Comparison of ENCODE assay signal across 19 cellular contexts in the genomic region with DNA sequence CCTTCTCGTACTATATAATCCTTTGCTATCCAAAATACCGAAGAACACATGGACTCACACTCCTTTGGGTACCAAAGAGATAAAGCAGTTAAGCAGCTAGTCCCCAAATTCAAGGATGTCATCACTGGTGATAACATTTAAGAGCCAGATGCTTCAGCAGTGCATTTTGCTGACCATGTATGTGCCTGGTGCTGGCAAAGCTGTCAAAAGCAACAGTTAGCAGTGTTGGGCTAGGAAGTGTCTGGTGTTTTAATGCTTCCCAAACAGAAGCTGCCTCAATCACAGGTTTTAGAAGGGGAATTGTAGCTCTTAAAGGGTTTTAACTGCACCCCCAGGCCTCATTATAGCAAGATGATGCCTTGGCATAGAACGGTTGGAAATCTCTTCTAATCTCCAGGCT. TPM values are rescaled to one million over a fixed set of nuclear protein-coding genes. Genes with fewer than 3 reads are reported as not detected.
DNase-seq lines count a peak whose midpoint lies in the region; ATAC-seq and TF ChIP-seq lines count a peak whose summit lies in the region.
"Had no signal": no experiment of that assay in that cellular context is flagged by ENCODE, and none has a peak within 500 bp of the region (broad histone marks: within the 10 kb centered on the region; RNA-seq: fewer than 3 reads in every experiment).

No MANE protein-coding gene starts in this region.

- H3K27me3 ChIP-seq in left ventricle myocardium inferior (ENCODE audit: low read depth) (no peaks in the 10 kb centered on the region), esophagus muscularis mucosa (no peaks in the 10 kb centered on the region), stomach smooth muscle (ENCODE audit: control insufficient read depth in 1 of 2, insufficient read depth in 2 of 2, low read length in 2 of 2) (no peaks in the 10 kb centered on the region)
- H3K27me3 ChIP-seq: body of pancreas, gastroesophageal sphincter, uterus had no signal

- 57% methylated on average over 3 of the region's 3 CpGs for WGBS in esophagus muscularis mucosa

- TF ChIP-seq CTCF in left ventricle myocardium inferior (IDR thresholded peaks at IDR 0.05; ENCODE audit: borderline replicate concordance) (no peak), OCI-LY7 (conservative IDR thresholded peaks at IDR 0.05; ENCODE audit: low read length) (no peak), esophagus muscularis mucosa (IDR thresholded peaks at IDR 0.05) (no peak)

- no peaks in the 10 kb centered on the region for H3K9me3 ChIP-seq in left ventricle myocardium inferior (replicated peaks)
- no peaks in the 10 kb centered on the region for H3K9me3 ChIP-seq in OCI-LY7 (ENCODE audit: low read length)
- no peaks in the 10 kb centered on the region for H3K9me3 ChIP-seq in esophagus muscularis mucosa
- no peaks in the 10 kb centered on the region for H3K9me3 ChIP-seq in stomach smooth muscle (ENCODE audit: control insufficient read depth in 2 of 2, low read length in 2 of 2)
- H3K9me3 ChIP-seq: body of pancreas, gastroesophageal sphincter, uterus had no signal

- H3K9ac ChIP-seq in stomach smooth muscle (ENCODE audit: low read length in 2 of 2), result peak overlapping the region in 1 of 2 donors; percentile 2

- peaks cover 57% of the 10 kb centered on the region for H3K4me1 Mint-ChIP-seq in T-helper 2 cell treated with Interferon-gamma antibody and Interleukin-4, amounts not matched to agents 5 μg/mL and 100 μg/mL, for 36 hours (ENCODE audit: low read depth)

- H4K20me1 ChIP-seq in OCI-LY7 (ENCODE audit: insufficient read depth, low read length), result peaks cover 15% of the 10 kb centered on the region; the same call in 1 of the 2 replicates

- no peak for DNase-seq in left ventricle myocardium inferior
- no peak for DNase-seq in left cardiac atrium
- no peak for DNase-seq in OCI-LY7 (ENCODE audit: low spot score)
- no peak for DNase-seq in esophagus muscularis mucosa (ENCODE audit: extremely low spot score)
- DNase-seq in T-helper 2 cell treated with Interferon-gamma antibody and Interleukin-4, amounts not matched to agents 5 μg/mL and 100 μg/mL, for 36 hours (ENCODE audit: low spot score), result no peak
- no peak for DNase-seq in C1 segment of cervical spinal cord (lab: John Stamatoyannopoulos, UW)
- DNase-seq: activated CD4-positive, alpha-beta T cell treated with anti-CD3 and anti-CD28 coated beads, Interleukin-2, amount 50 U/mL, for 48 hours; body of pancreas; H9; hypothalamus; MM.1S; NCI-H1417 treated with DMSO at 0.1 percent for 48 hours; NCI-H524; T-helper 2 cell; uterus had no signal

- H3K27me3 Mint-ChIP-seq in T-helper 2 cell treated with Interferon-gamma antibody and Interleukin-4, amounts not matched to agents 5 μg/mL and 100 μg/mL, for 36 hours (ENCODE audit: low read depth), result peaks cover 1% of the 10 kb centered on the region

- POLR2A ChIA-PET in OCI-LY7 (lab: Charles Lee), result interaction anchor here (0.7 to 9.3 kb wide), 4 partner anchors 11 to 49 kb away, joined by 3 to 124 read pairs (median 40); no protein-coding TSS in a partner anchor

- peaks cover 92% of the 10 kb centered on the region for H3K79me2 ChIP-seq in OCI-LY7 (ENCODE audit: insufficient read depth, low read depth, low read length)

- H3K36me3 ChIP-seq in left ventricle myocardium inferior (no peaks in the 10 kb centered on the region), OCI-LY7 (ENCODE audit: insufficient read depth, low read length) (peaks cover 43% of the 10 kb centered on the region), esophagus muscularis mucosa (peaks cover 0 to 6% (median 2%) of the 10 kb centered on the region in 4 donors), stomach smooth muscle (ENCODE audit: control insufficient read depth in 2 of 2, insufficient read depth in 2 of 2, low read length in 2 of 2) (peaks cover 0 to 2% of the 10 kb centered on the region in 2 donors)
- H3K36me3 ChIP-seq: uterus had no signal

- H3K36me3 Mint-ChIP-seq in T-helper 2 cell treated with Interferon-gamma antibody and Interleukin-4, amounts not matched to agents 5 μg/mL and 100 μg/mL, for 36 hours (ENCODE audit: low read depth), result peaks cover 46% of the 10 kb centered on the region

- CTCF ChIA-PET in OCI-LY7 (lab: Charles Lee; ENCODE audit: unreplicated experiment), result interaction anchor here (0.6 to 1.1 kb wide), 2 partner anchors 29 to 171 kb away, joined by 3 read pairs; no protein-coding TSS in a partner anchor

- H3K4me2 ChIP-seq in OCI-LY7 (ENCODE audit: low read length), result peak overlapping the region; percentile 94

- no peak overlapping the region for H3K27ac Mint-ChIP-seq in T-helper 2 cell treated with Interferon-gamma antibody and Interleukin-4, amounts not matched to agents 5 μg/mL and 100 μg/mL, for 36 hours
- H3K27ac Mint-ChIP-seq: H9 had no signal

- H2AFZ ChIP-seq in OCI-LY7 (ENCODE audit: low read length), result no peak overlapping the region

- H3K27ac ChIP-seq in left ventricle myocardium inferior (replicated peaks) (peak overlapping the region; percentile 17), OCI-LY7 (ENCODE audit: low read depth, low read length, poor library complexity, severe bottlenecking) (peak overlapping the region; percentile 79), esophagus muscularis mucosa (replicated peaks in 1 of 4) (peak overlapping the region in 3 of 4 donors; percentile 12 to 24 (median 13)), stomach smooth muscle (ENCODE audit: low read length) (peak overlapping the region; percentile 18)
- H3K27ac ChIP-seq: body of pancreas, uterus had no signal

- intact Hi-C loops in left ventricle myocardium inferior (cut with micrococcal nuclease) (no loop called here), left cardiac atrium (cut with DNase I) (loop anchor here in 1 of 2 donors (5.0 kb wide), 1 partner anchor 37 kb away; no protein-coding TSS in a partner anchor), OCI-LY7 (cut with micrococcal nuclease; ENCODE audit: unreplicated experiment) (no loop called here), esophagus muscularis mucosa (cut with DNase I) (no loop called here)

- no peak overlapping the region for H3K4me3 Mint-ChIP-seq in T-helper 2 cell treated with Interferon-gamma antibody and Interleukin-4, amounts not matched to agents 5 μg/mL and 100 μg/mL, for 36 hours

- H3K9me2 ChIP-seq in OCI-LY7 (ENCODE audit: insufficient read depth, low read length), result no peaks in the 10 kb centered on the region

- H3K4me3 ChIP-seq in left ventricle myocardium inferior (no peak overlapping the region), OCI-LY7 (ENCODE audit: low read depth, low read length, poor library complexity, severe bottlenecking) (peak overlapping the region; percentile 87), esophagus muscularis mucosa (no peak overlapping the region), stomach smooth muscle (ENCODE audit: low read length in 2 of 2) (no peak overlapping the region)
- H3K4me3 ChIP-seq: body of pancreas, gastroesophageal sphincter, lung, uterus had no signal

- no peaks in the 10 kb centered on the region for H3K9me3 Mint-ChIP-seq in T-helper 2 cell treated with Interferon-gamma antibody and Interleukin-4, amounts not matched to agents 5 μg/mL and 100 μg/mL, for 36 hours
- H3K9me3 Mint-ChIP-seq: H9 had no signal

- no TSS peak for BruUV-seq in OCI-LY7 (replicated peaks; lab: Mats Ljungman, UMichigan)

- H3K4me1 ChIP-seq in left ventricle myocardium inferior, result peaks cover 86% of the 10 kb centered on the region
- peaks cover 60% of the 10 kb centered on the region for H3K4me1 ChIP-seq in OCI-LY7 (ENCODE audit: insufficient read depth, low read length, poor library complexity, severe bottlenecking)
- peaks cover 30 to 81% (median 68%) of the 10 kb centered on the region in 4 donors for H3K4me1 ChIP-seq in esophagus muscularis mucosa
- H3K4me1 ChIP-seq in stomach smooth muscle (ENCODE audit: control insufficient read depth, insufficient read depth, low read length), result peaks cover 43% of the 10 kb centered on the region

- ATAC-seq in left cardiac atrium (no peak), HG02642 (IDR thresholded peaks at IDR 0.05; ENCODE audit: poor library complexity, unreplicated experiment) (no peak)
- ATAC-seq: body of pancreas, gastroesophageal sphincter had no signal

- no peak for TF ChIP-seq POLR2A in esophagus muscularis mucosa (IDR thresholded peaks at IDR 0.05; ENCODE audit: low read depth)

- TF ChIP-seq EP300 in esophagus muscularis mucosa (IDR thresholded peaks at IDR 0.05), result no peak

RNA-seq across cellular contexts. Expression of gene FAM117A, which starts 4.7 kb away (rescaled TPM):
- total RNA-seq in left ventricle myocardium inferior (12.8 TPM), left cardiac atrium (10 to 100 TPM in 1 of 2 donors, 1 to 10 TPM in 1; 5.3 to 13.9 TPM), OCI-LY7 (2022) (44.3 and 45.2 TPM in 2 replicates), esophagus muscularis mucosa (10 to 100 TPM; 13.3 to 33.0 (median 24.8) TPM)
- total RNA-seq in OCI-LY7 (2014; rRNA removed; shearing (Covaris generic)), result 29.9 and 40.4 TPM in 2 replicates

RNA-seq across cellular contexts. Expression of gene KAT7, which starts 29.3 kb away (rescaled TPM):
- total RNA-seq in left ventricle myocardium inferior (52.6 TPM), left cardiac atrium (10 to 100 TPM; 47.5 to 49.0 TPM), OCI-LY7 (2022) (70.3 and 76.8 TPM in 2 replicates), esophagus muscularis mucosa (10 to 100 TPM; 29.5 to 48.1 (median 43.4) TPM)
- 41.0 and 43.3 TPM in 2 replicates for total RNA-seq in OCI-LY7 (2014; rRNA removed; shearing (Covaris generic))

RNA-seq across cellular contexts. Expression of gene SLC35B1, which starts 51.4 kb away (rescaled TPM):
- 53.4 TPM for total RNA-seq in left ventricle myocardium inferior
- 10 to 100 TPM; 48.8 to 78.8 TPM for total RNA-seq in left cardiac atrium
- 38.1 and 51.2 TPM in 2 replicates for total RNA-seq in OCI-LY7 (2014; rRNA removed; shearing (Covaris generic))
- total RNA-seq in OCI-LY7 (2022), result 48.9 and 51.4 TPM in 2 replicates
- 10 to 100 TPM; 17.0 to 25.3 (median 18.4) TPM for total RNA-seq in esophagus muscularis mucosa

Comparison
In these comparisons a context has a peak if more than half of its experiments do, and no peak if none do; other contexts are left out.
1. H3K27ac ChIP-seq: peak in every context shown above with its lines; median percentile 79 in OCI-LY7; 18 in stomach smooth muscle; 17 in left ventricle myocardium inferior; 13 in esophagus muscularis mucosa.